Comparison of ENCODE assay signal across 9 cellular contexts in the genomic region with DNA sequence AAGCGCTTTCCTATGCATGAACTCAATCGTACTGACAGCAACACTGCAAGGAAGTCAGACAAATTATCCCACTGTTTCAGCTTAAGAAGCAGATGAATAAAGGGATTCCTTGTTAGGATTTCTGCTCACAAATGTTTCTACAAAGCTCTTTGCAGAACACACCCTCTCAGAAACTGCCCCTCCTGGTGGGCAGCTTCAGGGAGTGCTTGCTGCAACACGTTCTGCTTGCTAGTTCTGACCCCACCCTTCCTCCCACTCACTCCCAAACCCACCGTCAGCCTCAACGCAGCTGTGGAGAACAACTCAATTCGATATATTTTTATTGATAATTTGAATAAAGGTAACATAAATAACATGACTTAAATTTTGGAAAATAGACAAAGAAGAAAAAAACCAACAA.
DNase-seq lines count a peak whose midpoint lies in the region; ATAC-seq, FAIRE-seq and TF ChIP-seq lines count a peak whose summit lies in the region.
"Had no signal": no experiment of that assay in that cellular context is flagged by ENCODE, and none has a peak within 500 bp of the region (broad histone marks: within the 10 kb centered on the region; RNA-seq: fewer than 3 reads in every experiment).

No MANE protein-coding gene starts in this region.

- H4K20me1 ChIP-seq in HepG2 (ENCODE audit: insufficient read depth, low read length) = no peaks in the 10 kb centered on the region

- H3K9me3 ChIP-seq in HepG2 (ENCODE audit: low read length) = no peaks in the 10 kb centered on the region
- no peaks in the 10 kb centered on the region for H3K9me3 ChIP-seq in suprapubic skin

- TF ChIP-seq EP300 in HepG2 (IDR thresholded peaks at IDR 0.05; ENCODE audit: low read depth in 2 of 2, low read length in 2 of 2) (no peak), HepG2 (CRISPR knock-in tag; IDR thresholded peaks at IDR 0.05; ENCODE audit: borderline replicate concordance) (no peak), suprapubic skin (IDR thresholded peaks at IDR 0.05) (no peak)

- peaks cover 20% of the 10 kb centered on the region for H3K4me1 Mint-ChIP-seq in activated B cell treated with CpG ODN at 0.5 μM for 24 hours
- H3K4me1 Mint-ChIP-seq in activated CD8-positive, alpha-beta memory T cell treated with anti-CD3 and anti-CD28 coated beads, Interleukin-2, amount 10 ng/mL, durations not matched to agents 7 days and 5 days = peaks cover 17% of the 10 kb centered on the region

- TF ChIP-seq POLR2A in HepG2 (IDR thresholded peaks at IDR 0.05; ENCODE audit: insufficient read depth in 1 of 2, low read depth in 2 of 2, low read length in 2 of 2) (no peak), suprapubic skin (IDR thresholded peaks at IDR 0.05) (no peak)

- CTCF ChIA-PET in activated B cell treated with CpG ODN at 0.5 μM for 24 hours (lab: Charles Lee) = interaction anchor here (1.1 to 2.0 kb wide), 3 partner anchors 29 to 388 kb away, joined by 3 to 7 read pairs (median 3); no protein-coding TSS in a partner anchor
- CTCF ChIA-PET in HepG2 (lab: Yijun Ruan, JAX; ENCODE audit: low intra/inter-chr PET ratio, low total read pairs) = interaction anchor here (0.8 kb wide), 1 partner anchor 351 kb away, joined by 5 read pairs; no protein-coding TSS in a partner anchor
- CTCF ChIA-PET in activated CD8-positive, alpha-beta memory T cell treated with anti-CD3 and anti-CD28 coated beads, Interleukin-2, amount 10 ng/mL, durations not matched to agents 7 days and 5 days (lab: Charles Lee) = interaction anchor here (0.8 to 1.0 kb wide), 2 partner anchors 9 to 10 kb away, joined by 3 read pairs; no protein-coding TSS in a partner anchor

- 11% methylated on average over 6 of the region's 6 CpGs for WGBS in HepG2 (ENCODE audit: low lambda C conversion rate)
- WGBS in suprapubic skin = 55% methylated on average over 6 of the region's 6 CpGs

- intact Hi-C loops in activated B cell treated with CpG ODN at 0.5 μM for 24 hours (cut with micrococcal nuclease) = loop anchor here (5.0 kb wide), 1 partner anchor 157 kb away; no protein-coding TSS in a partner anchor
- intact Hi-C loops in HepG2 (cut with micrococcal nuclease; ENCODE audit: unreplicated experiment) = loop anchor here (1.0 kb wide), 1 partner anchor 351 kb away; no protein-coding TSS in a partner anchor

- TF ChIP-seq CTCF in D721Med (IDR thresholded peaks at IDR 0.05; ENCODE audit: insufficient read depth, missing control alignments) (peak; percentile 54), activated B cell treated with CpG ODN at 0.5 μM for 24 hours (IDR thresholded peaks at IDR 0.05) (no peak), HepG2 (CRISPR knock-in tag; IDR thresholded peaks at IDR 0.05) (peak; percentile 37), suprapubic skin (IDR thresholded peaks at IDR 0.05) (peak in 1 of 2 donors; percentile 30)

- H3K27me3 Mint-ChIP-seq in activated B cell treated with CpG ODN at 0.5 μM for 24 hours = no peaks in the 10 kb centered on the region
- no peaks in the 10 kb centered on the region for H3K27me3 Mint-ChIP-seq in activated CD8-positive, alpha-beta memory T cell treated with anti-CD3 and anti-CD28 coated beads, Interleukin-2, amount 10 ng/mL, durations not matched to agents 7 days and 5 days

- H3K36me3 ChIP-seq in HepG2 (replicated peaks in 1 of 2; ENCODE audit: control insufficient read depth in 1 of 2, insufficient read depth in 2 of 2, low read length in 2 of 2) = no peaks in the 10 kb centered on the region
- no peaks in the 10 kb centered on the region for H3K36me3 ChIP-seq in suprapubic skin

- in situ Hi-C loops in HepG2 (cut with HindIII; ENCODE audit: extremely low pct_ligation_motif_present, low pct_unique_long_range_greater_than_20kb) = loop anchor here (25.0 kb wide), 1 partner anchor 348 kb away; no protein-coding TSS in a partner anchor

- peak; percentile 52 for ATAC-seq in activated B cell treated with CpG ODN at 0.5 μM for 24 hours (ENCODE audit: low read depth)
- ATAC-seq in HepG2 = peak; percentile 81
- no peak for ATAC-seq in activated CD8-positive, alpha-beta memory T cell treated with anti-CD3 and anti-CD28 coated beads, Interleukin-2, amount 10 ng/mL, durations not matched to agents 7 days and 5 days
- no peak for ATAC-seq in GM21367 (IDR thresholded peaks at IDR 0.05; ENCODE audit: unreplicated experiment)

- H3K27ac Mint-ChIP-seq in activated B cell treated with CpG ODN at 0.5 μM for 24 hours = no peak overlapping the region
- no peak overlapping the region for H3K27ac Mint-ChIP-seq in activated CD8-positive, alpha-beta memory T cell treated with anti-CD3 and anti-CD28 coated beads, Interleukin-2, amount 10 ng/mL, durations not matched to agents 7 days and 5 days

- no peaks in the 10 kb centered on the region for H3K79me2 ChIP-seq in HepG2 (ENCODE audit: insufficient read depth, low read length)

- H3K4me3 Mint-ChIP-seq in activated B cell treated with CpG ODN at 0.5 μM for 24 hours = no peak overlapping the region
- H3K4me3 Mint-ChIP-seq in activated CD8-positive, alpha-beta memory T cell treated with anti-CD3 and anti-CD28 coated beads, Interleukin-2, amount 10 ng/mL, durations not matched to agents 7 days and 5 days = no peak overlapping the region

- H3K27ac ChIP-seq in HepG2 (ENCODE audit: extremely low read length, insufficient read depth, low read length) (no peak overlapping the region), suprapubic skin (no peak overlapping the region)
- H3K27ac ChIP-seq: GM23248 had no signal

- no peak overlapping the region for H3K9ac ChIP-seq in HepG2 (ENCODE audit: insufficient read depth, low read depth, low read length)
- H3K9ac ChIP-seq: GM23248 had no signal

- H3K36me3 Mint-ChIP-seq in activated B cell treated with CpG ODN at 0.5 μM for 24 hours (ENCODE audit: low read depth) = no peaks in the 10 kb centered on the region
- H3K36me3 Mint-ChIP-seq in activated CD8-positive, alpha-beta memory T cell treated with anti-CD3 and anti-CD28 coated beads, Interleukin-2, amount 10 ng/mL, durations not matched to agents 7 days and 5 days = peaks cover 8% of the 10 kb centered on the region

- no peak for TF ChIP-seq RAD21 in HepG2 (CRISPR knock-in tag; IDR thresholded peaks at IDR 0.05)

- POLR2A ChIA-PET in activated B cell treated with CpG ODN at 0.5 μM for 24 hours (lab: Charles Lee) = interaction anchor here (0.6 kb wide), 2 partner anchors 35 to 40 kb away, joined by 3 to 10 read pairs; no protein-coding TSS in a partner anchor
- POLR2A ChIA-PET in HepG2 (lab: Yijun Ruan, JAX) = no interaction called here

- H3K4me2 ChIP-seq in HepG2 (ENCODE audit: low read depth, low read length) = no peak overlapping the region

- H3K4me1 ChIP-seq in HepG2 (ENCODE audit: insufficient read depth, low read length) (no peaks in the 10 kb centered on the region), suprapubic skin (peaks cover 14% of the 10 kb centered on the region)

- DNase-seq in D721Med (ENCODE audit: insufficient read length, low spot score) = no peak
- DNase-seq in HT1080 (ENCODE audit: low read depth) = peak; percentile 23
- no peak for DNase-seq in activated B cell treated with CpG ODN at 0.5 μM for 24 hours
- DNase-seq in HepG2 (ENCODE audit: low spot score) = peak; percentile 31
- no peak for DNase-seq in superior temporal gyrus (ENCODE audit: extremely low spot score)
- DNase-seq in activated CD8-positive, alpha-beta memory T cell treated with anti-CD3 and anti-CD28 coated beads, Interleukin-2, amount 10 ng/mL, durations not matched to agents 7 days and 5 days = no peak
- DNase-seq in suprapubic skin (ENCODE audit: low spot score in 2 of 2) = no peak
- DNase-seq: GM23248 had no signal

- H3K4me3 ChIP-seq in HepG2 (replicated peaks in 1 of 3; ENCODE audit: insufficient read depth in 1 of 3, low read depth in 2 of 3, low read length in 3 of 3) (no peak overlapping the region), suprapubic skin (no peak overlapping the region)
- H3K4me3 ChIP-seq: GM23248 had no signal

- no TSS peak for BruUV-seq in HepG2 (replicated peaks; lab: Mats Ljungman, UMichigan)

- H3K9me3 Mint-ChIP-seq in activated B cell treated with CpG ODN at 0.5 μM for 24 hours = no peaks in the 10 kb centered on the region
- H3K9me3 Mint-ChIP-seq in activated CD8-positive, alpha-beta memory T cell treated with anti-CD3 and anti-CD28 coated beads, Interleukin-2, amount 10 ng/mL, durations not matched to agents 7 days and 5 days (ENCODE audit: low read depth) = peaks cover 1% of the 10 kb centered on the region

- H3K27me3 ChIP-seq in HepG2 (ENCODE audit: control insufficient read depth in 1 of 2, insufficient read depth in 2 of 2, low read length in 2 of 2) (no peaks in the 10 kb centered on the region), suprapubic skin (no peaks in the 10 kb centered on the region)

- no peak overlapping the region for H2AFZ ChIP-seq in HepG2 (ENCODE audit: low read length)
- H2AFZ ChIP-seq: GM23248 had no signal

- FAIRE-seq in D721Med (lab: Jason Lieb, UNC) = no peak
- FAIRE-seq in HepG2 (lab: Jason Lieb, UNC) = no peak

TF ChIP-seq in HepG2, 621 proteins besides CTCF, POLR2A, EP300 and RAD21:
- TF ChIP-seq HOXA9 (CRISPR knock-in tag; IDR thresholded peaks at IDR 0.05; ENCODE audit: borderline replicate concordance) (no peak), ZNF670 (CRISPR knock-in tag; IDR thresholded peaks at IDR 0.05; ENCODE audit: borderline replicate concordance) (no peak), SMC3 (IDR thresholded peaks at IDR 0.05; ENCODE audit: low read length) (peak; percentile 47; the same call in 1 of the 2 replicates), PPARG (CRISPR knock-in tag; conservative IDR thresholded peaks at IDR 0.05) (no peak)

Comparison
In these comparisons a context has a peak if more than half of its experiments do, and no peak if none do; other contexts are left out.
1. DNase-seq: peak in HT1080 (single experiment) and HepG2 (single experiment); none in D721Med (single experiment), activated B cell treated with CpG ODN at 0.5 μM for 24 hours (single experiment), superior temporal gyrus (single experiment), activated CD8-positive, alpha-beta memory T cell treated with anti-CD3 and anti-CD28 coated beads, Interleukin-2, amount 10 ng/mL, durations not matched to agents 7 days and 5 days (single experiment) and suprapubic skin (0 of 2).
2. ATAC-seq: peak in activated B cell treated with CpG ODN at 0.5 μM for 24 hours (single experiment) and HepG2 (single experiment); none in activated CD8-positive, alpha-beta memory T cell treated with anti-CD3 and anti-CD28 coated beads, Interleukin-2, amount 10 ng/mL, durations not matched to agents 7 days and 5 days (single experiment) and GM21367 (single experiment).